11 cellular contexts compared by ENCODE assay signal in genomic region chr4:186029731-186030421, GRCh38. TPM values are rescaled to one million over a fixed set of nuclear protein-coding genes. Genes with fewer than 3 reads are reported as not detected.
DNase-seq lines count a peak whose midpoint lies in the region; ATAC-seq, FAIRE-seq and TF ChIP-seq lines count a peak whose summit lies in the region.
"Had no signal": no experiment of that assay in that cellular context is flagged by ENCODE, and none has a peak within 500 bp of the region (broad histone marks: within the 10 kb centered on the region; RNA-seq: fewer than 3 reads in every experiment).

No MANE protein-coding gene starts in this region.

- H3K27ac ChIP-seq in upper lobe of left lung = peak overlapping the region; percentile 60 to 83 (median 68)
- H3K27ac ChIP-seq: 22Rv1, cardiac muscle cell had no signal

- H3K27me3 ChIP-seq in upper lobe of left lung = no peaks in the 10 kb centered on the region
- H3K27me3 ChIP-seq: cardiac muscle cell had no signal

- H3K4me3 ChIP-seq in upper lobe of left lung = no peak overlapping the region
- H3K4me3 ChIP-seq: cardiac muscle cell had no signal

- peak; percentile 60 to 82 for ATAC-seq in upper lobe of left lung (ENCODE audit: low FRiP score in 2 of 2)
- no peak for ATAC-seq in GM19023 (IDR thresholded peaks at IDR 0.05; ENCODE audit: unreplicated experiment)

- no peak for TF ChIP-seq CTCF in upper lobe of left lung (IDR thresholded peaks at IDR 0.05)

- no peak for FAIRE-seq in GM12892 (lab: Jason Lieb, UNC)

- H3K36me3 ChIP-seq in upper lobe of left lung = no peaks in the 10 kb centered on the region
- H3K36me3 ChIP-seq: cardiac muscle cell had no signal

- 20 to 22% methylated on average over 11 of the region's 11 CpGs for WGBS in upper lobe of left lung, 2 donors

- TF ChIP-seq EP300 in upper lobe of left lung (IDR thresholded peaks at IDR 0.05) = no peak

- DNase-seq in DMS 273 (lab: John Stamatoyannopoulos, UW; ENCODE audit: unreplicated experiment) = peak; percentile 24
- DNase-seq in DMS 273 treated with DMSO at 0.1 percent for 48 hours (lab: John Stamatoyannopoulos, UW) = no peak
- DNase-seq in ecto neural progenitor cell (ENCODE audit: low spot score) = peak; percentile 80
- peak; percentile 33 for DNase-seq in medulla oblongata (ENCODE audit: extremely low spot score)
- DNase-seq in upper lobe of left lung = peak; percentile 18 to 48
- DNase-seq in GM12892 (ENCODE audit: insufficient read length) = no peak
- no peak for DNase-seq in NCI-H1048 (lab: John Stamatoyannopoulos, UW)
- DNase-seq: H7 had no signal

- TF ChIP-seq POLR2A in upper lobe of left lung (IDR thresholded peaks at IDR 0.05) = no peak
- no peak for TF ChIP-seq POLR2A in GM12892 (IDR thresholded peaks at IDR 0.05; ENCODE audit: low read depth, low read length)

- no peaks in the 10 kb centered on the region for H3K9me3 ChIP-seq in upper lobe of left lung

- peaks cover 20 to 30% (median 26%) of the 10 kb centered on the region in 4 donors for H3K4me1 ChIP-seq in upper lobe of left lung

RNA-seq across cellular contexts. Expression of gene TLR3, which starts 39.1 kb away (rescaled TPM):
- 10 to 100 TPM in 4 of 6 donors, 1 to 10 TPM in 2; 1.9 to 20.0 (median 14.4) TPM for total RNA-seq in upper lobe of left lung
- 0.19 TPM for polyA plus RNA-seq in GM12892 (2012; ENCODE audit: missing spikeins)
- total RNA-seq: cardiac muscle cell had no signal
- polyA plus RNA-seq: cardiac muscle cell had no signal

Comparison
In these comparisons a context has a peak if more than half of its experiments do, and no peak if none do; other contexts are left out.
1. DNase-seq: peak in DMS 273 (single experiment), ecto neural progenitor cell (single experiment), medulla oblongata (single experiment) and upper lobe of left lung (2 of 2); none in DMS 273 treated with DMSO at 0.1 percent for 48 hours (single experiment), GM12892 (single experiment) and NCI-H1048 (single experiment).